In genomic region chr7:37208528-37208927, GRCh38 we compare ENCODE assay signal across 8 cellular contexts.
DNase-seq lines count a peak whose midpoint lies in the region; ATAC-seq and TF ChIP-seq lines count a peak whose summit lies in the region.

No MANE protein-coding gene starts in this region.

- DNase-seq in AG08395 (ENCODE audit: low spot score) (peak; percentile 45), GM10266 (ENCODE audit: extremely low spot score) (peak; percentile 28), NCI-H128 (lab: John Stamatoyannopoulos, UW; ENCODE audit: unreplicated experiment) (peak; percentile 8), fibroblast of villous mesenchyme (ENCODE audit: low read depth) (peak; percentile 83), nucleus accumbens (lab: John Stamatoyannopoulos, UW) (peak in 43 of 56 donors; percentile 17 to 82 (median 47)), NK-92 (lab: John Stamatoyannopoulos, UW; ENCODE audit: unreplicated experiment) (no peak)
- peak; percentile 30 for DNase-seq in activated CD4-positive, alpha-beta T cell treated with anti-CD3 and anti-CD28 coated beads, Interleukin-2, amount 50 U/mL, for 1 hour

- TF ChIP-seq CTCF in GM10266 (IDR thresholded peaks at IDR 0.05; ENCODE audit: control insufficient read depth, insufficient read depth, low read depth, missing control alignments) (peak; percentile 57), fibroblast of villous mesenchyme (IDR thresholded peaks at IDR 0.05; ENCODE audit: insufficient read depth, low read depth, low read length) (peak; percentile 40)

- peak; percentile 74 for ATAC-seq in HG02588 (IDR thresholded peaks at IDR 0.05; ENCODE audit: unreplicated experiment)

- no peak overlapping the region for H3K4me3 ChIP-seq in fibroblast of villous mesenchyme (ENCODE audit: low read depth, low read length)
